1 cellular context compared by ENCODE assay signal in genomic region chr15:55239440-55240124, GRCh38.
TF ChIP-seq lines count a peak whose summit lies in the region.

No MANE protein-coding gene starts in this region.

TF ChIP-seq in K562, 482 proteins besides CTCF, POLR2A, EP300 and RAD21 (continued from another document and continues in another):
- TF ChIP-seq, protein P1, sequence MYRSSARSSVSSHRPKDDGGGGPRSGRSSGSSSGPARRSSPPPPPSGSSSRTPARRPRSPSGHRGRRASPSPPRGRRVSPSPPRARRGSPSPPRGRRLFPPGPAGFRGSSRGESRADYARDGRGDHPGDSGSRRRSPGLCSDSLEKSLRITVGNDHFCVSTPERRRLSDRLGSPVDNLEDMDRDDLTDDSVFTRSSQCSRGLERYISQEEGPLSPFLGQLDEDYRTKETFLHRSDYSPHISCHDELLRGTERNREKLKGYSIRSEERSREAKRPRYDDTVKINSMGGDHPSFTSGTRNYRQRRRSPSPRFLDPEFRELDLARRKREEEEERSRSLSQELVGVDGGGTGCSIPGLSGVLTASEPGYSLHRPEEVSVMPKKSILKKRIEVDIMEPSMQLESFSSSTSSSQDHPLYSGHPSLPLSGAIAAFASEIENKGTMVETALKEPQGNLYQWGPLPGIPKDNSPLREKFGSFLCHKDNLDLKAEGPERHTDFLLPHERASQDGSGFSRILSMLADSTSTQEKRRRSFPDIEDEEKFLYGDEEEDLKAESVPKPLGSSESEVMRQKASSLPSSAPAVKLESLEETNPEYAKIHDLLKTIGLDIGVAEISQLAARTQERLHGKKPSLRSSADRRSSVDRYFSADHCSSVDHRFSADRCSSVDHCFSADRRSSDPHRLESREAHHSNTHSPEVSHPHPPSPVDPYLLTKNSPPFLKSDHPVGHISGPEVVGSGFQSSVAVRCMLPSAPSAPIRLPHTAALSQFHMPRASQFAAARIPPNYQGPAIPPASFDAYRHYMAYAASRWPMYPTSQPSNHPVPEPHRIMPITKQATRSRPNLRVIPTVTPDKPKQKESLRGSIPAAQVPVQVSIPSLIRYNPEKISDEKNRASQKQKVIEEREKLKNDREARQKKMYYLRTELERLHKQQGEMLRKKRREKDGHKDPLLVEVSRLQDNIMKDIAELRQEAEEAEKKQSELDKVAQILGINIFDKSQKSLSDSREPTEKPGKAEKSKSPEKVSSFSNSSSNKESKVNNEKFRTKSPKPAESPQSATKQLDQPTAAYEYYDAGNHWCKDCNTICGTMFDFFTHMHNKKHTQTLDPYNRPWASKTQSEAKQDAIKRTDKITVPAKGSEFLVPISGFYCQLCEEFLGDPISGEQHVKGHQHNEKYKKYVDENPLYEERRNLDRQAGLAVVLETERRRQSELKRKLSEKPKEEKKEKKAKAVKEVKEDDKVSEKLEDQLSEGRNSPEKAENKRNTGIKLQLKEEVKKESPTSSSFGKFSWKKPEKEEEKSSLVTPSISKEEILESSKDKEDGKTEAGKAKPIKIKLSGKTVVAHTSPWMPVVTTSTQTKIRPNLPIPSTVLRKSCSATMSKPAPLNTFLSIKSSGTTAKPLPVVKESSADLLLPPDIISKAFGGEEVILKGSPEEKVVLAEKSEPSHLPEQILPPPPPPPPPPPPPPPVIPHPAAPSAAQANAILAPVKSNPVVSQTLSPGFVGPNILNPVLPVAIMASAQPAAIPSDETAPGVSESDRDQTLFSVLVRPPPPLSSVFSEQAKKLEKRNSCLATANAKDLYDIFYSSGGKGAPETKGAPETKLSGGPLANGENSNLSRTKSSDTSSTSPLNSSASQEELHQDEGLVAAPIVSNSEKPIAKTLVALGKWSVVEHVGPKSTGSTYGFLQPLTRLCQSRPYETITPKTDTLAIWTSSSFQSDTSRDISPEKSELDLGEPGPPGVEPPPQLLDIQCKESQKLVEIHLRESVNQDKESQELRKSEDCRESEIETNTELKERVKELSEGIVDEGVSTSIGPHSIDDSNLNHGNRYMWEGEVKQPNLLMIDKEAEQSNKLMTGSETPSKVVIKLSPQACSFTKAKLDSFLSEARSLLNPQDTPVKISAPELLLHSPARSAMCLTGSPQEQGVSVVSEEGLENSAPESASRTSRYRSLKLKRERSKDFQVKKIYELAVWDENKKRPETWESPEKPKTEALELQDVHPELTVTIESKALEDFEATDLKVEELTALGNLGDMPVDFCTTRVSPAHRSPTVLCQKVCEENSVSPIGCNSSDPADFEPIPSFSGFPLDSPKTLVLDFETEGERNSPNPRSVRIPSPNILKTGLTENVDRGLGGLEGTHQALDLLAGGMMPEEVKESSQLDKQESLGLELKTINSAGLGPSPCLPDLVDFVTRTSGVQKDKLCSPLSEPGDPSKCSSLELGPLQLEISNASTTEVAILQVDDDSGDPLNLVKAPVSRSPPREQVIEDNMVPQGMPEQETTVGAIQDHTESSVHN (IDR thresholded peaks at IDR 0.05; ENCODE audit: borderline replicate concordance in 1 of 2, low read depth in 1 of 2) = no peak
- TF ChIP-seq PHB2 (IDR thresholded peaks at IDR 0.05; ENCODE audit: low read depth) (0 out of 2 replicates have a peak, but pooled peaks have one; percentile 20), U2AF1 (optimal IDR thresholded peaks at IDR 0.05; ENCODE audit: low read depth, low read length) (no peak), PBX2 (CRISPR knock-in tag; IDR thresholded peaks at IDR 0.05; ENCODE audit: low read depth) (no peak), PBX2 (tag; conservative IDR thresholded peaks at IDR 0.05; ENCODE audit: low read depth) (peak; percentile 89), HDAC3 (IDR thresholded peaks at IDR 0.05; ENCODE audit: borderline replicate concordance, partially characterized antibody) (peak; percentile 79), ZBTB2 (IDR thresholded peaks at IDR 0.05) (0 out of 2 replicates have a peak, but pooled peaks have one; percentile 21), CREB3L1 (IDR thresholded peaks at IDR 0.05; ENCODE audit: borderline replicate concordance, low read depth) (peak; percentile 45; the same call in 1 of the 2 replicates), FOS (IDR thresholded peaks at IDR 0.05; ENCODE audit: extremely low read depth, insufficient read length) (no peak), FOXJ3 (CRISPR knock-in tag; IDR thresholded peaks at IDR 0.05) (no peak), MTA2 (IDR thresholded peaks at IDR 0.05; ENCODE audit: low read depth) (peak; percentile 64), ATF4 (CRISPR knock-in tag; IDR thresholded peaks at IDR 0.05) (0 out of 2 replicates have a peak, but pooled peaks have one; percentile 12), FOXA3 (CRISPR knock-in tag; conservative IDR thresholded peaks at IDR 0.05 in 1 of 2, IDR thresholded peaks at IDR 0.05 in 1 of 2) (no peak), CGGBP1 (CRISPR knock-in tag; IDR thresholded peaks at IDR 0.05) (no peak), KLF16 (IDR thresholded peaks at IDR 0.05) (peak; percentile 85), SMARCB1 (IDR thresholded peaks at IDR 0.05; ENCODE audit: insufficient read length, low read depth) (peak; percentile 32), ARID1B (IDR thresholded peaks at IDR 0.05) (peak; percentile 95), SOX6 (IDR thresholded peaks at IDR 0.05) (peak; percentile 61; the same call in 1 of the 2 replicates), ZKSCAN8 (CRISPR knock-in tag; IDR thresholded peaks at IDR 0.05) (no peak), ZBTB17 (CRISPR knock-in tag; IDR thresholded peaks at IDR 0.05) (no peak), NR4A1 (CRISPR knock-in tag; IDR thresholded peaks at IDR 0.05) (no peak; the same call in 1 of the 2 replicates), NR4A1 (tag; IDR thresholded peaks at IDR 0.05) (no peak), EZH2 (IDR thresholded peaks at IDR 0.05; ENCODE audit: borderline replicate concordance, low read depth, low read length) (no peak), LARP7 (IDR thresholded peaks at IDR 0.05) (no peak), ZNF764 (CRISPR knock-in tag; IDR thresholded peaks at IDR 0.05; ENCODE audit: low read depth) (no peak), SMARCE1 (IDR thresholded peaks at IDR 0.05) (peak; percentile 73; the same call in 1 of the 2 replicates), ZNF431 (CRISPR knock-in tag; IDR thresholded peaks at IDR 0.05) (no peak), NR2C1 (IDR thresholded peaks at IDR 0.05) (no peak), NR2C1 (tag; IDR thresholded peaks at IDR 0.05) (no peak), EP400 (IDR thresholded peaks at IDR 0.05) (0 out of 2 replicates have a peak, but pooled peaks have one; percentile 36), FOXK2 (conservative IDR thresholded peaks at IDR 0.05 in 1 of 2, IDR thresholded peaks at IDR 0.05 in 1 of 2; ENCODE audit: low read depth in 2 of 2) (no peak), ARNT (IDR thresholded peaks at IDR 0.05) (peak in 1 of 2 experiments; percentile 50; a peak in 1 of 4 replicates), SLC30A9 (CRISPR knock-in tag; IDR thresholded peaks at IDR 0.05) (no peak), FOSL1 (tag; conservative IDR thresholded peaks at IDR 0.05) (0 out of 2 replicates have a peak, but pooled peaks have one; percentile 16), SIN3B (IDR thresholded peaks at IDR 0.05; ENCODE audit: low read depth) (no peak), NCOA4 (IDR thresholded peaks at IDR 0.05; ENCODE audit: partially characterized antibody) (no peak)
- TF ChIP-seq, protein P2, sequence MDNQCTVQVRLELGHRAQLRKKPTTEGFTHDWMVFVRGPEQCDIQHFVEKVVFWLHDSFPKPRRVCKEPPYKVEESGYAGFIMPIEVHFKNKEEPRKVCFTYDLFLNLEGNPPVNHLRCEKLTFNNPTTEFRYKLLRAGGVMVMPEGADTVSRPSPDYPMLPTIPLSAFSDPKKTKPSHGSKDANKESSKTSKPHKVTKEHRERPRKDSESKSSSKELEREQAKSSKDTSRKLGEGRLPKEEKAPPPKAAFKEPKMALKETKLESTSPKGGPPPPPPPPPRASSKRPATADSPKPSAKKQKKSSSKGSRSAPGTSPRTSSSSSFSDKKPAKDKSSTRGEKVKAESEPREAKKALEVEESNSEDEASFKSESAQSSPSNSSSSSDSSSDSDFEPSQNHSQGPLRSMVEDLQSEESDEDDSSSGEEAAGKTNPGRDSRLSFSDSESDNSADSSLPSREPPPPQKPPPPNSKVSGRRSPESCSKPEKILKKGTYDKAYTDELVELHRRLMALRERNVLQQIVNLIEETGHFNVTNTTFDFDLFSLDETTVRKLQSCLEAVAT (IDR thresholded peaks at IDR 0.05) = peak in 1 of 2 experiments; percentile 49; a peak in 1 of 4 replicates
- TF ChIP-seq, protein P3, sequence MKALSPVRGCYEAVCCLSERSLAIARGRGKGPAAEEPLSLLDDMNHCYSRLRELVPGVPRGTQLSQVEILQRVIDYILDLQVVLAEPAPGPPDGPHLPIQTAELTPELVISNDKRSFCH (CRISPR knock-in tag; IDR thresholded peaks at IDR 0.05) = no peak
- TF ChIP-seq, protein P3 (tag; IDR thresholded peaks at IDR 0.05) = peak; percentile 71
- TF ChIP-seq, protein P4, sequence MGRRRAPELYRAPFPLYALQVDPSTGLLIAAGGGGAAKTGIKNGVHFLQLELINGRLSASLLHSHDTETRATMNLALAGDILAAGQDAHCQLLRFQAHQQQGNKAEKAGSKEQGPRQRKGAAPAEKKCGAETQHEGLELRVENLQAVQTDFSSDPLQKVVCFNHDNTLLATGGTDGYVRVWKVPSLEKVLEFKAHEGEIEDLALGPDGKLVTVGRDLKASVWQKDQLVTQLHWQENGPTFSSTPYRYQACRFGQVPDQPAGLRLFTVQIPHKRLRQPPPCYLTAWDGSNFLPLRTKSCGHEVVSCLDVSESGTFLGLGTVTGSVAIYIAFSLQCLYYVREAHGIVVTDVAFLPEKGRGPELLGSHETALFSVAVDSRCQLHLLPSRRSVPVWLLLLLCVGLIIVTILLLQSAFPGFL (CRISPR knock-in tag; IDR thresholded peaks at IDR 0.05) = no peak
- TF ChIP-seq, protein P5, sequence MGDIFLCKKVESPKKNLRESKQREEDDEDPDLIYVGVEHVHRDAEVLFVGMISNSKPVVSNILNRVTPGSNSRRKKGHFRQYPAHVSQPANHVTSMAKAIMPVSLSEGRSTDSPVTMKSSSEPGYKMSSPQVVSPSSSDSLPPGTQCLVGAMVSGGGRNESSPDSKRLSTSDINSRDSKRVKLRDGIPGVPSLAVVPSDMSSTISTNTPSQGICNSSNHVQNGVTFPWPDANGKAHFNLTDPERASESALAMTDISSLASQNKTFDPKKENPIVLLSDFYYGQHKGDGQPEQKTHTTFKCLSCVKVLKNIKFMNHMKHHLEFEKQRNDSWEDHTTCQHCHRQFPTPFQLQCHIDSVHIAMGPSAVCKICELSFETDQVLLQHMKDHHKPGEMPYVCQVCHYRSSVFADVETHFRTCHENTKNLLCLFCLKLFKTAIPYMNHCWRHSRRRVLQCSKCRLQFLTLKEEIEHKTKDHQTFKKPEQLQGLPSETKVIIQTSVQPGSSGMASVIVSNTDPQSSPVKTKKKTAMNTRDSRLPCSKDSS (IDR thresholded peaks at IDR 0.05; ENCODE audit: low read depth, partially characterized antibody) = no peak
